Comparison of ENCODE assay signal across 9 cellular contexts in the genomic region with DNA sequence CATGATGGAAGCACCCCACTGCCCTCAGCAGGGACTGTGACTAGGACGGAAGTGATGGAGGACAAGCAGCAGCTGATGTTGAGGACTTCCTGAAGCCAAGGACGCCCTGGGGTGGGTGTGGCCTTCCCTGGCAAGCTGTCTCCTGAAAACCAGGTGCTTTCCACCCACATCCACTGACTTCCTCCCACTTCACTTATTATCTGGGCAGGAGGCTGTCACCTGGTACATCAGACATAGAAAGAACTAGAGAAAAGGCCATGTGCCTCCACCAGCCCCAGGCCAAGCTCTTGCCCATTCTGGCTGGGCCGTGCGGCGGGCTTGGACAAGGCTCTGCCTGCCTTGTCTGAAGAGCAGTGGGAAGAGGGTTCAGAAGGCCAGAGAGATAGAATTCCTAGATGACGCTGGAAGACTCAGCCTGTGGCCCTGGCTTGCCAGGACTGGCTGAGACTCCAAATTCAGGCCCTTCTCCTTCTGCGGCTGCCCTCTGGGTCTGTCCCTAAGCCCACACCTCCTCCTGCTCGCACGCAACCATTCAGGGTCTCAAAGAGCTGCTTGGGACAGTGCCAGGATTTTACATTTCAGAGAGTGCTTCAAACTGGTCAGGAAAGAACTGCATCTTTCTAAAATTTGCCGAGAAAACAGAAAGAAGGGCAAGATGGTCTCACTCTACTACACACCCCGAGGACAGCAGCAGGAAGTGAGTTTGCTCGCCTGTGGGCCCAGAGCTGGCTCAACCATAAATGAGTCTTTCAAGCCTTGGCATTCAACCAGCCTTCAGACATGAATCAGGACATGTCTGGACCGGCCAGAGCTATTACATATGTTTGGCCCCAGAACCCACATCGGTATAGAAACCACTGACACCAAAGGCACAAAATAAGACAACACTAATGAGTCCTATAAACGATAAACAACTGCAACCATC. TPM values are rescaled to one million over a fixed set of nuclear protein-coding genes. Genes with fewer than 3 reads are reported as not detected.
DNase-seq lines count a peak whose midpoint lies in the region; ATAC-seq and TF ChIP-seq lines count a peak whose summit lies in the region.
"Had no signal": no experiment of that assay in that cellular context is flagged by ENCODE, and none has a peak within 500 bp of the region (broad histone marks: within the 10 kb centered on the region; RNA-seq: fewer than 3 reads in every experiment).

No MANE protein-coding gene starts in this region.

- no peaks in the 10 kb centered on the region for H3F3A ChIP-seq in neural progenitor cell (ENCODE audit: low read depth)

- H3K27me3 ChIP-seq in neural progenitor cell, result no peaks in the 10 kb centered on the region

- no peak for ATAC-seq in HG03442 (IDR thresholded peaks at IDR 0.05; ENCODE audit: unreplicated experiment)
- ATAC-seq in HG02973 (IDR thresholded peaks at IDR 0.05; ENCODE audit: unreplicated experiment), result no peak
- ATAC-seq: K562 had no signal

- no peak overlapping the region for H2AFZ ChIP-seq in neural progenitor cell (replicated peaks)

- H3K79me2 ChIP-seq in neural progenitor cell (ENCODE audit: low read depth), result no peaks in the 10 kb centered on the region

- peaks cover 8% of the 10 kb centered on the region for H3K36me3 Mint-ChIP-seq in neural progenitor cell

- TF ChIP-seq CTCF in epithelial cell of esophagus (IDR thresholded peaks at IDR 0.05; ENCODE audit: insufficient read depth, low read depth, low read length, missing control alignments) (no peak), neural progenitor cell (IDR thresholded peaks at IDR 0.05) (no peak)

- H3K4me1 ChIP-seq in neural progenitor cell, result no peaks in the 10 kb centered on the region

- no peaks in the 10 kb centered on the region for H3K27me3 Mint-ChIP-seq in neural progenitor cell (ENCODE audit: insufficient read depth, low read depth)

- H3K4me2 ChIP-seq in neural progenitor cell, result no peak overlapping the region

- no peaks in the 10 kb centered on the region for H3K9me3 Mint-ChIP-seq in neural progenitor cell

- no peaks in the 10 kb centered on the region for H3K9me3 ChIP-seq in neural progenitor cell (ENCODE audit: low read depth)

- H4K20me1 ChIP-seq in neural progenitor cell (ENCODE audit: low read depth), result no peaks in the 10 kb centered on the region

- no peak overlapping the region for H3K27ac ChIP-seq in neural progenitor cell

- no peaks in the 10 kb centered on the region for H3K36me3 ChIP-seq in neural progenitor cell

- no peak overlapping the region for H3K27ac Mint-ChIP-seq in neural progenitor cell

- DNase-seq in COLO668 (lab: John Stamatoyannopoulos, UW; ENCODE audit: unreplicated experiment) (peak; percentile 41), NCI-H1105 (lab: John Stamatoyannopoulos, UW) (peak; percentile 71), epithelial cell of esophagus (ENCODE audit: low read depth) (peak; percentile 99), neural progenitor cell (ENCODE audit: low spot score) (no peak), HuH-7 (ENCODE audit: low spot score) (no peak), SKM-1 (lab: John Stamatoyannopoulos, UW; ENCODE audit: unreplicated experiment) (no peak)

- H3K4me3 ChIP-seq in epithelial cell of esophagus (ENCODE audit: low read length) (peak overlapping the region; percentile 5), neural progenitor cell (no peak overlapping the region)
- H3K4me3 ChIP-seq: K562 had no signal

- H3K9ac ChIP-seq in neural progenitor cell, result peak overlapping the region; percentile 20

- H3K4me3 Mint-ChIP-seq in neural progenitor cell, result no peak overlapping the region

- no peaks in the 10 kb centered on the region for H3K4me1 Mint-ChIP-seq in neural progenitor cell

RNA-seq across cellular contexts. Expression of gene ARHGAP1, which starts 13.3 kb away (rescaled TPM):
- 8.1 and 11.8 TPM in 2 replicates for total RNA-seq in neural progenitor cell (ENCODE audit: low replicate concordance)

RNA-seq across cellular contexts. Expression of gene ZNF408, which starts 13.7 kb away (rescaled TPM):
- 2.8 and 10.7 TPM in 2 replicates for total RNA-seq in neural progenitor cell (ENCODE audit: low replicate concordance)

RNA-seq across cellular contexts. Expression of gene F2, which starts 31.9 kb away (rescaled TPM):
- 0.06 TPM in 1 of 2 replicates, not detected in the other for total RNA-seq in neural progenitor cell (ENCODE audit: low replicate concordance)

Comparison
In these comparisons a context has a peak if more than half of its experiments do, and no peak if none do; other contexts are left out.
1. DNase-seq: peak in COLO668 (single experiment), NCI-H1105 (single experiment) and epithelial cell of esophagus (single experiment); none in neural progenitor cell (single experiment), HuH-7 (single experiment) and SKM-1 (single experiment).